Comparison of ENCODE assay signal across 17 cellular contexts in genomic region chr5:77632526-77633268, GRCh38. TPM values are rescaled to one million over a fixed set of nuclear protein-coding genes. Genes with fewer than 3 reads are reported as not detected.
DNase-seq lines count a peak whose midpoint lies in the region; ATAC-seq and TF ChIP-seq lines count a peak whose summit lies in the region.
"Had no signal": no experiment of that assay in that cellular context is flagged by ENCODE, and none has a peak within 500 bp of the region (broad histone marks: within the 10 kb centered on the region; RNA-seq: fewer than 3 reads in every experiment).

No MANE protein-coding gene starts in this region.

- peaks cover 13% of the 10 kb centered on the region for H3K9me3 Mint-ChIP-seq in stimulated activated naive CD8-positive, alpha-beta T cell treated with anti-CD3 and anti-CD28 coated beads, Interleukin-15, Interleukin-2, amounts not matched to agents 100 ng/mL and 50 ng/mL, for 24 hours
- H3K9me3 Mint-ChIP-seq: mesothelial cell of epicardium had no signal

- no peaks in the 10 kb centered on the region for H4K20me1 ChIP-seq in OCI-LY1 (ENCODE audit: insufficient read depth, low read length)

- no peaks in the 10 kb centered on the region for H3K79me2 ChIP-seq in OCI-LY1 (ENCODE audit: insufficient read depth, low read length)
- H3K79me2 ChIP-seq: parathyroid adenoma had no signal

- peak overlapping the region; percentile 26; the same call in 1 of the 2 replicates for H3K4me2 ChIP-seq in OCI-LY1 (ENCODE audit: low read length)

- H2AFZ ChIP-seq in OCI-LY1 (ENCODE audit: low read length): no peak overlapping the region
- H2AFZ ChIP-seq: parathyroid adenoma had no signal

- no peak for DNase-seq in stimulated activated naive CD8-positive, alpha-beta T cell treated with anti-CD3 and anti-CD28 coated beads, Interleukin-15, Interleukin-2, amounts not matched to agents 100 U/mL and 50 U/mL, for 24 hours
- DNase-seq in NCI-H1105 treated with DMSO at 0.1 percent for 48 hours (lab: John Stamatoyannopoulos, UW) (no peak), uterus (no peak), AG20443 (ENCODE audit: low spot score) (no peak), medulla oblongata (ENCODE audit: extremely low spot score) (no peak)
- DNase-seq: activated T-cell treated with anti-CD3 and anti-CD28 coated beads for 4 hours, amniotic stem cell, C1 segment of cervical spinal cord, Karpas-422, NCI-H446 treated with DMSO at 0.1 percent for 48 hours, OCI-M1, spleen had no signal

- TF ChIP-seq POLR2A in uterus (IDR thresholded peaks at IDR 0.05): no peak

- peaks cover 4% of the 10 kb centered on the region; the same call in 1 of the 2 replicates for H3K27me3 ChIP-seq in OCI-LY1 (ENCODE audit: insufficient read depth, low read length)
- H3K27me3 ChIP-seq in iPS-15b (ENCODE audit: control insufficient read depth, insufficient read depth, low read length): peaks cover 95% of the 10 kb centered on the region
- H3K27me3 ChIP-seq in uterus: peaks cover 30 to 93% of the 10 kb centered on the region in 2 donors

- H3K27ac Mint-ChIP-seq in stimulated activated naive CD8-positive, alpha-beta T cell treated with anti-CD3 and anti-CD28 coated beads, Interleukin-15, Interleukin-2, amounts not matched to agents 100 ng/mL and 50 ng/mL, for 24 hours: peak overlapping the region; percentile 21
- H3K27ac Mint-ChIP-seq: mesothelial cell of epicardium had no signal

- H3K27me3 Mint-ChIP-seq in stimulated activated naive CD8-positive, alpha-beta T cell treated with anti-CD3 and anti-CD28 coated beads, Interleukin-15, Interleukin-2, amounts not matched to agents 100 ng/mL and 50 ng/mL, for 24 hours: peaks cover 76% of the 10 kb centered on the region

- H3K9ac ChIP-seq in OCI-LY1 (ENCODE audit: low read length): no peak overlapping the region
- no peak overlapping the region for H3K9ac ChIP-seq in iPS-15b (ENCODE audit: low read depth, low read length)
- H3K9ac ChIP-seq: parathyroid adenoma had no signal

- intact Hi-C loops in uterus (cut with DNase I; ENCODE audit: low total_unique reads): no loop called here

- ATAC-seq in stimulated activated naive CD8-positive, alpha-beta T cell treated with anti-CD3 and anti-CD28 coated beads, Interleukin-15, Interleukin-2, amounts not matched to agents 100 U/mL and 50 U/mL, for 24 hours: no peak

- H3K9me3 ChIP-seq in OCI-LY1 (ENCODE audit: low read length): no peaks in the 10 kb centered on the region
- no peaks in the 10 kb centered on the region for H3K9me3 ChIP-seq in iPS-15b (ENCODE audit: control insufficient read depth, insufficient read depth, low read length)
- H3K9me3 ChIP-seq in uterus: no peaks in the 10 kb centered on the region

- TF ChIP-seq CTCF in OCI-LY1 (IDR thresholded peaks at IDR 0.05; ENCODE audit: low read length) (no peak), uterus (IDR thresholded peaks at IDR 0.05) (no peak)

- H3F3A ChIP-seq in OCI-LY1 (ENCODE audit: insufficient read depth, low read length): no peaks in the 10 kb centered on the region

- H3K27ac ChIP-seq in OCI-LY1 (ENCODE audit: low read depth, low read length, poor library complexity, severe bottlenecking) (no peak overlapping the region), uterus (no peak overlapping the region)
- H3K27ac ChIP-seq: parathyroid adenoma, spleen had no signal

- H3K9me2 ChIP-seq in OCI-LY1 (ENCODE audit: low read depth, low read length): no peaks in the 10 kb centered on the region

- H3K4me3 ChIP-seq in OCI-LY1 (ENCODE audit: low read depth, low read length, poor library complexity, severe bottlenecking): no peak overlapping the region
- peak overlapping the region; percentile 22 for H3K4me3 ChIP-seq in iPS-15b (ENCODE audit: low read depth, low read length)
- no peak overlapping the region for H3K4me3 ChIP-seq in uterus

- no peaks in the 10 kb centered on the region for H3K36me3 ChIP-seq in OCI-LY1 (ENCODE audit: insufficient read depth, low read length)
- H3K36me3 ChIP-seq in iPS-15b (ENCODE audit: control insufficient read depth, insufficient read depth, low read length): no peaks in the 10 kb centered on the region
- no peaks in the 10 kb centered on the region for H3K36me3 ChIP-seq in uterus

- H3K4me3 Mint-ChIP-seq in stimulated activated naive CD8-positive, alpha-beta T cell treated with anti-CD3 and anti-CD28 coated beads, Interleukin-15, Interleukin-2, amounts not matched to agents 100 ng/mL and 50 ng/mL, for 24 hours: peak overlapping the region; percentile 13
- H3K4me3 Mint-ChIP-seq: mesothelial cell of epicardium had no signal

- peaks cover 31% of the 10 kb centered on the region for H3K4me1 Mint-ChIP-seq in stimulated activated naive CD8-positive, alpha-beta T cell treated with anti-CD3 and anti-CD28 coated beads, Interleukin-15, Interleukin-2, amounts not matched to agents 100 ng/mL and 50 ng/mL, for 24 hours (ENCODE audit: low read depth)

- H3K36me3 Mint-ChIP-seq in stimulated activated naive CD8-positive, alpha-beta T cell treated with anti-CD3 and anti-CD28 coated beads, Interleukin-15, Interleukin-2, amounts not matched to agents 100 ng/mL and 50 ng/mL, for 24 hours (ENCODE audit: low read depth): peaks cover 13% of the 10 kb centered on the region
- H3K36me3 Mint-ChIP-seq: mesothelial cell of epicardium had no signal

- H3K4me1 ChIP-seq in OCI-LY1 (ENCODE audit: insufficient read depth, low read length, severe bottlenecking) (peaks cover 18% of the 10 kb centered on the region), iPS-15b (ENCODE audit: control insufficient read depth, insufficient read depth, low read length) (peaks cover 2% of the 10 kb centered on the region), uterus (peaks cover 0 to 13% of the 10 kb centered on the region in 2 donors)
- H3K4me1 ChIP-seq: parathyroid adenoma had no signal

RNA-seq across cellular contexts. Expression of gene OTP, which starts 5.8 kb away (rescaled TPM):
- not detected for total RNA-seq in uterus
- total RNA-seq: mesothelial cell of epicardium, spleen had no signal
